Comparison of ENCODE assay signal across 13 cellular contexts in the genomic region with DNA sequence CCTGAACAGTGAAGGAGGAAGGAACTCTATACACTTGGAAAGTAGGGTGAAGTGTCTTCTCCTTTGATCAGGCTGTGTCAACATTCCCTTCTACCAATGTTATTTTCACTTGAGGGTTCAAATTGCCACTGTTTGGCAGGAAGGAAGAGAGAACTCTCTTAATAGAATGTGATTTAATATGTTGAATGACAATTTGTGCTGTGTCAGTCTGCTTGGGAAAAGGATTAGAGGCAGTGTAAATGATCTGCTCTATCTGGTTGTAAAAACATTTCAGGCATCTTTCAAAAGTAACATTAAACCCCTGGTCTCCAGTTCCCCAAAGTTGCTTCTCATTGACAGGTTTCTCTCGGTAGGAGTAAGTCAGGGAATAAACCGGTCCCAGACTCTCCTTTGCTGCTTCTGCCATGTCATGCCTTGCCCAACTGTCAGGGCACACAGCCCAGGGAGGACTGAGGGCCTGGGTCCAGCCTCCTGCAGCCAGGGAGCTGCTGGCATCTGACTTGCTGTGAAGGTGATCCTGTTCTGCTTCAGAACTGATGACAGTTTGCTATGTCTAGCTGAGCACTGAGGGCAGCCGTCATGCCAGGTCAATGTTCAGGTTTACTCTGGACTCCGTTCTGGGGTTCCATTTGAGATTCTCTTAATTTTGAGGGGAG.
A peak's percentile ranks its signal among the peaks of the same experiment; 100 is the strongest.
DNase-seq lines count a peak whose midpoint lies in the region; ATAC-seq and TF ChIP-seq lines count a peak whose summit lies in the region.
"Had no signal": no experiment of that assay in that cellular context is flagged by ENCODE, and none has a peak within 500 bp of the region (broad histone marks: within the 10 kb centered on the region; RNA-seq: fewer than 3 reads in every experiment).

No MANE protein-coding gene starts in this region.

- no peak overlapping the region for H3K14ac ChIP-seq in IMR-90 (replicated peaks; ENCODE audit: low read depth, low read length)

- H3K36me3 Mint-ChIP-seq in activated T-helper 2 cell treated with anti-CD3 and anti-CD28 coated beads, Interferon-gamma antibody, Interleukin-2, Interleukin-4, amounts not matched to agents 10 μg/mL and 5 μg/mL and 100 μg/mL, durations not matched to agents 14 hours and 24 hours and 36 hours (ENCODE audit: low read depth), result peaks cover 8% of the 10 kb centered on the region

- H3K9me3 ChIP-seq in IMR-90 (ENCODE audit: control insufficient read depth, insufficient read depth, low read length) (no peaks in the 10 kb centered on the region), right cardiac atrium (ENCODE audit: control insufficient read depth, low read length) (no peaks in the 10 kb centered on the region)
- H3K9me3 ChIP-seq: MG63 had no signal

- no peak overlapping the region for H2BK20ac ChIP-seq in IMR-90 (ENCODE audit: low read depth, low read length)

- TF ChIP-seq CTCF in IMR-90 (conservative IDR thresholded peaks at IDR 0.05; ENCODE audit: low read depth, low read length) (no peak), foreskin keratinocyte (conservative IDR thresholded peaks at IDR 0.05) (no peak)

- no peak overlapping the region for H4K5ac ChIP-seq in IMR-90 (ENCODE audit: low read depth, low read length)

- no peak for TF ChIP-seq POLR2A in IMR-90 (IDR thresholded peaks at IDR 0.05; ENCODE audit: low read depth, low read length)

- no peak overlapping the region for H2BK120ac ChIP-seq in IMR-90 (ENCODE audit: low read depth, low read length)

- peak; percentile 35 for ATAC-seq in stimulated activated naive CD8-positive, alpha-beta T cell treated with anti-CD3 and anti-CD28 coated beads, Interleukin-15, amount 100 ng/mL, for 72 hours
- no peak for ATAC-seq in stimulated activated naive CD8-positive, alpha-beta T cell treated with anti-CD3 and anti-CD28 coated beads, Interleukin-15, Interleukin-2, amounts not matched to agents 100 U/mL and 50 U/mL, for 24 hours
- ATAC-seq in IMR-90 (ENCODE audit: low read depth) (no peak), right cardiac atrium (peak; percentile 93 to 95), foreskin keratinocyte (no peak)
- ATAC-seq: WTC11 had no signal

- CTCF ChIA-PET in IMR-90 (lab: Yijun Ruan, JAX), result interaction anchor here (0.6 to 1.2 kb wide), 2 partner anchors 9 to 1608 kb away, joined by 4 to 5 read pairs; no protein-coding TSS in a partner anchor

- no peak overlapping the region for H2BK15ac ChIP-seq in IMR-90 (ENCODE audit: low read depth, low read length)

- intact Hi-C loops in IMR-90 (cut with micrococcal nuclease) (no loop called here), right cardiac atrium (cut with DNase I) (no loop called here)
- intact Hi-C loops in activated T-helper 2 cell treated with anti-CD3 and anti-CD28 coated beads, Interferon-gamma antibody, Interleukin-2, Interleukin-4, amounts not matched to agents 10 μg/mL and 5 μg/mL and 100 μg/mL, durations not matched to agents 14 hours and 24 hours and 36 hours (cut with micrococcal nuclease), result no loop called here

- H3K4me3 ChIP-seq in IMR-90 (ENCODE audit: insufficient read depth, low read depth, low read length) (no peak overlapping the region), right cardiac atrium (ENCODE audit: low read length) (no peak overlapping the region)
- H3K4me3 ChIP-seq: MG63 had no signal

- H4K8ac ChIP-seq in IMR-90 (ENCODE audit: low read depth in 2 of 2, low read length in 2 of 2), result no peak overlapping the region

- no peak for DNase-seq in stimulated activated naive CD8-positive, alpha-beta T cell treated with anti-CD3 and anti-CD28 coated beads, Interleukin-15, amount 100 ng/mL, for 72 hours
- no peak for DNase-seq in stimulated activated naive CD8-positive, alpha-beta T cell treated with anti-CD3 and anti-CD28 coated beads, Interleukin-15, Interleukin-2, amounts not matched to agents 100 U/mL and 50 U/mL, for 24 hours
- no peak for DNase-seq in IMR-90
- DNase-seq in right cardiac atrium, result peak; percentile 57 to 87 (median 83)
- DNase-seq in foreskin keratinocyte, result no peak
- DNase-seq in activated T-helper 2 cell treated with anti-CD3 and anti-CD28 coated beads, Interferon-gamma antibody, Interleukin-2, Interleukin-4, amounts not matched to agents 10 μg/mL and 5 μg/mL and 100 μg/mL, durations not matched to agents 14 hours and 24 hours and 36 hours (ENCODE audit: low spot score), result no peak
- DNase-seq in SHP77 (lab: John Stamatoyannopoulos, UW), result no peak
- DNase-seq in NCI-H1930 (lab: John Stamatoyannopoulos, UW), result no peak
- DNase-seq: activated naive CD4-positive, alpha-beta T cell treated with anti-CD3 and anti-CD28 coated beads, Interleukin-2, amount 50 U/mL, for 16 hours; central memory CD4-positive, alpha-beta T cell; MG63; natural killer cell had no signal

- dilution Hi-C loops in IMR-90 (cut with HindIII; ENCODE audit: low sequenced_read_pairs, unreplicated experiment), result no loop called here

- WGBS in IMR-90 (ENCODE audit: extremely low coverage in 2 of 2, insufficient read length in 1 of 2), 2 experiments, result 100% methylated on average over 1 of the region's 4 CpGs; no CpG with 5 or more reads in 1 of the 2 experiments
- WGBS in right cardiac atrium, result 59% methylated on average over 4 of the region's 4 CpGs

- H3K23ac ChIP-seq in IMR-90 (ENCODE audit: low read depth, low read length), result no peak overlapping the region

- BruUV-seq in IMR-90 (replicated peaks; lab: Mats Ljungman, UMichigan), result no TSS peak

- no peak overlapping the region for H2AFZ ChIP-seq in IMR-90 (replicated peaks; ENCODE audit: low read length, poor library complexity)

- H3K56ac ChIP-seq in IMR-90 (ENCODE audit: extremely low read depth, insufficient read depth, low read length), result no peak overlapping the region

- H3K4ac ChIP-seq in IMR-90 (ENCODE audit: low read depth, low read length), result no peak overlapping the region

- H3K4me1 ChIP-seq in IMR-90 (ENCODE audit: control insufficient read depth, insufficient read depth, low read length), result no peaks in the 10 kb centered on the region; the same call in 1 of the 2 replicates
- H3K4me1 ChIP-seq in right cardiac atrium (ENCODE audit: control insufficient read depth, insufficient read depth, low read length), result peaks cover 2% of the 10 kb centered on the region
- no peaks in the 10 kb centered on the region for H3K4me1 ChIP-seq in foreskin keratinocyte

- in situ Hi-C loops in IMR-90 (cut with MboI; ENCODE audit: low sequenced_read_pairs), result loop anchor here (25.0 kb wide), 1 partner anchor 93 kb away; no protein-coding TSS in a partner anchor

- no peak overlapping the region for H3K4me2 ChIP-seq in IMR-90 (ENCODE audit: low read depth, low read length)

- no peak overlapping the region for H3K27ac ChIP-seq in IMR-90 (ENCODE audit: insufficient read depth, low read length)
- H3K27ac ChIP-seq in right cardiac atrium (ENCODE audit: low read length), result peak overlapping the region; percentile 98
- H3K27ac ChIP-seq in foreskin keratinocyte, result no peak overlapping the region

- H4K20me1 ChIP-seq in IMR-90 (ENCODE audit: insufficient read depth, low read length), result no peaks in the 10 kb centered on the region

- TF ChIP-seq RAD21 in IMR-90 (IDR thresholded peaks at IDR 0.05; ENCODE audit: low read length), result no peak

- H2AK9ac ChIP-seq in IMR-90 (replicated peaks; ENCODE audit: low read depth, low read length, poor library complexity), result peak overlapping the region; percentile 32

- H3K4me1 Mint-ChIP-seq in stimulated activated naive CD8-positive, alpha-beta T cell treated with anti-CD3 and anti-CD28 coated beads, Interleukin-15, amount 100 ng/mL, for 72 hours, result peaks cover 12% of the 10 kb centered on the region
- H3K4me1 Mint-ChIP-seq in activated T-helper 2 cell treated with anti-CD3 and anti-CD28 coated beads, Interferon-gamma antibody, Interleukin-2, Interleukin-4, amounts not matched to agents 10 μg/mL and 5 μg/mL and 100 μg/mL, durations not matched to agents 14 hours and 24 hours and 36 hours (ENCODE audit: low read depth), result peaks cover 2% of the 10 kb centered on the region
- H3K4me1 Mint-ChIP-seq: natural killer cell had no signal

- H3K9ac ChIP-seq in IMR-90 (ENCODE audit: low read depth, low read length), result no peak overlapping the region

- H3K27ac Mint-ChIP-seq in stimulated activated naive CD8-positive, alpha-beta T cell treated with anti-CD3 and anti-CD28 coated beads, Interleukin-15, amount 100 ng/mL, for 72 hours, result no peak overlapping the region
- H3K27ac Mint-ChIP-seq in activated T-helper 2 cell treated with anti-CD3 and anti-CD28 coated beads, Interferon-gamma antibody, Interleukin-2, Interleukin-4, amounts not matched to agents 10 μg/mL and 5 μg/mL and 100 μg/mL, durations not matched to agents 14 hours and 24 hours and 36 hours, result no peak overlapping the region
- H3K27ac Mint-ChIP-seq: WTC11 had no signal

- H3K4me3 Mint-ChIP-seq in stimulated activated naive CD8-positive, alpha-beta T cell treated with anti-CD3 and anti-CD28 coated beads, Interleukin-15, amount 100 ng/mL, for 72 hours, result no peak overlapping the region
- no peak overlapping the region for H3K4me3 Mint-ChIP-seq in activated T-helper 2 cell treated with anti-CD3 and anti-CD28 coated beads, Interferon-gamma antibody, Interleukin-2, Interleukin-4, amounts not matched to agents 10 μg/mL and 5 μg/mL and 100 μg/mL, durations not matched to agents 14 hours and 24 hours and 36 hours (ENCODE audit: low read depth)
- H3K4me3 Mint-ChIP-seq: natural killer cell, WTC11 had no signal

- H2BK5ac ChIP-seq in IMR-90 (ENCODE audit: low read depth, low read length, poor library complexity, severe bottlenecking), result no peak overlapping the region

- H3K18ac ChIP-seq in IMR-90 (ENCODE audit: low read depth, low read length), result no peak overlapping the region

- POLR2A ChIA-PET in IMR-90 (lab: Charles Lee; ENCODE audit: unreplicated experiment), result no interaction called here

- H2AK5ac ChIP-seq in IMR-90 (ENCODE audit: low read depth, low read length), result no peak overlapping the region

- H3K9me3 Mint-ChIP-seq in stimulated activated naive CD8-positive, alpha-beta T cell treated with anti-CD3 and anti-CD28 coated beads, Interleukin-15, amount 100 ng/mL, for 72 hours, result no peaks in the 10 kb centered on the region
- no peaks in the 10 kb centered on the region for H3K9me3 Mint-ChIP-seq in activated T-helper 2 cell treated with anti-CD3 and anti-CD28 coated beads, Interferon-gamma antibody, Interleukin-2, Interleukin-4, amounts not matched to agents 10 μg/mL and 5 μg/mL and 100 μg/mL, durations not matched to agents 14 hours and 24 hours and 36 hours
- H3K9me3 Mint-ChIP-seq: natural killer cell, WTC11 had no signal

- peaks cover 1% of the 10 kb centered on the region; the same call in 1 of the 2 replicates for H3K9me1 ChIP-seq in IMR-90 (ENCODE audit: insufficient read depth, low read length)

- peaks cover 8% of the 10 kb centered on the region for H3K36me3 ChIP-seq in IMR-90 (ENCODE audit: control insufficient read depth, insufficient read depth, low read length)
- H3K36me3 ChIP-seq: MG63 had no signal

- peaks cover 10 to 20% of the 10 kb centered on the region in 2 experiments for H3K79me1 ChIP-seq in IMR-90 (ENCODE audit: low read depth in 1 of 2, low read length in 2 of 2)

- no peaks in the 10 kb centered on the region for H3K27me3 Mint-ChIP-seq in stimulated activated naive CD8-positive, alpha-beta T cell treated with anti-CD3 and anti-CD28 coated beads, Interleukin-15, amount 100 ng/mL, for 72 hours
- H3K27me3 Mint-ChIP-seq in activated T-helper 2 cell treated with anti-CD3 and anti-CD28 coated beads, Interferon-gamma antibody, Interleukin-2, Interleukin-4, amounts not matched to agents 10 μg/mL and 5 μg/mL and 100 μg/mL, durations not matched to agents 14 hours and 24 hours and 36 hours (ENCODE audit: low read depth), result no peaks in the 10 kb centered on the region

- no peak overlapping the region for H4K91ac ChIP-seq in IMR-90 (ENCODE audit: insufficient read depth, low read depth, low read length)

- no peaks in the 10 kb centered on the region for H3K27me3 ChIP-seq in IMR-90 (ENCODE audit: control insufficient read depth, insufficient read depth, low read length)
- H3K27me3 ChIP-seq in right cardiac atrium (ENCODE audit: control insufficient read depth, insufficient read depth), result no peaks in the 10 kb centered on the region
- no peaks in the 10 kb centered on the region for H3K27me3 ChIP-seq in foreskin keratinocyte
- H3K27me3 ChIP-seq: MG63 had no signal

Comparison
In these comparisons a context has a peak if more than half of its experiments do, and no peak if none do; other contexts are left out.
1. ATAC-seq: peak in stimulated activated naive CD8-positive, alpha-beta T cell treated with anti-CD3 and anti-CD28 coated beads, Interleukin-15, amount 100 ng/mL, for 72 hours (single experiment) and right cardiac atrium (2 of 2); none in stimulated activated naive CD8-positive, alpha-beta T cell treated with anti-CD3 and anti-CD28 coated beads, Interleukin-15, Interleukin-2, amounts not matched to agents 100 U/mL and 50 U/mL, for 24 hours (single experiment), IMR-90 (single experiment) and foreskin keratinocyte (single experiment).
2. DNase-seq: peak in right cardiac atrium (3 of 3); none in stimulated activated naive CD8-positive, alpha-beta T cell treated with anti-CD3 and anti-CD28 coated beads, Interleukin-15, amount 100 ng/mL, for 72 hours (0 of 2), stimulated activated naive CD8-positive, alpha-beta T cell treated with anti-CD3 and anti-CD28 coated beads, Interleukin-15, Interleukin-2, amounts not matched to agents 100 U/mL and 50 U/mL, for 24 hours (single experiment), IMR-90 (single experiment), foreskin keratinocyte (0 of 2), activated T-helper 2 cell treated with anti-CD3 and anti-CD28 coated beads, Interferon-gamma antibody, Interleukin-2, Interleukin-4, amounts not matched to agents 10 μg/mL and 5 μg/mL and 100 μg/mL, durations not matched to agents 14 hours and 24 hours and 36 hours (single experiment), SHP77 (0 of 2) and NCI-H1930 (0 of 2).